In genomic region chr7:28812641-28813040, GRCh38 we compare ENCODE assay signal across 18 cellular contexts.
DNase-seq lines count a peak whose midpoint lies in the region; ATAC-seq and TF ChIP-seq lines count a peak whose summit lies in the region.
"Had no signal": no experiment of that assay in that cellular context is flagged by ENCODE, and none has a peak within 500 bp of the region (broad histone marks: within the 10 kb centered on the region; RNA-seq: fewer than 3 reads in every experiment).

No MANE protein-coding gene starts in this region.

- H3K27me3 Mint-ChIP-seq in activated T-helper 17 cell treated with anti-CD3 and anti-CD28 coated beads, Interleukin-2, amount 50 U/mL, for 72 hours, result no peaks in the 10 kb centered on the region

- H3K4me3 Mint-ChIP-seq in activated T-helper 17 cell treated with anti-CD3 and anti-CD28 coated beads, Interleukin-2, amount 50 U/mL, for 72 hours, result no peak overlapping the region
- H3K4me3 Mint-ChIP-seq: CD8-positive, alpha-beta T cell had no signal

- no peaks in the 10 kb centered on the region for H3K4me1 Mint-ChIP-seq in activated T-helper 17 cell treated with anti-CD3 and anti-CD28 coated beads, Interleukin-2, amount 50 U/mL, for 72 hours

- H3F3A ChIP-seq in OCI-LY1 (ENCODE audit: insufficient read depth, low read length), result no peaks in the 10 kb centered on the region

- peaks cover 12% of the 10 kb centered on the region; the same call in 1 of the 2 replicates for H3K36me3 ChIP-seq in OCI-LY1 (ENCODE audit: insufficient read depth, low read length)
- H3K36me3 ChIP-seq: BLaER1 had no signal

- no peaks in the 10 kb centered on the region for H3K79me2 ChIP-seq in OCI-LY1 (ENCODE audit: insufficient read depth, low read length)

- H3K9ac ChIP-seq in OCI-LY1 (ENCODE audit: low read length), result no peak overlapping the region
- H3K9ac ChIP-seq: BLaER1 had no signal

- no peaks in the 10 kb centered on the region for H3K9me2 ChIP-seq in OCI-LY1 (ENCODE audit: low read depth, low read length)

- H3K27me3 ChIP-seq in OCI-LY1 (ENCODE audit: insufficient read depth, low read length), result no peaks in the 10 kb centered on the region
- H3K27me3 ChIP-seq: BLaER1 had no signal

- ATAC-seq in left lobe of liver, result peak; percentile 50
- no peak for ATAC-seq in activated T-helper 17 cell treated with anti-CD3 and anti-CD28 coated beads, Interleukin-2, amount 50 U/mL, for 72 hours (replicated peaks)
- no peak for ATAC-seq in GM19463 (IDR thresholded peaks at IDR 0.05; ENCODE audit: unreplicated experiment)
- ATAC-seq: CD8-positive, alpha-beta T cell had no signal

- no peaks in the 10 kb centered on the region for H3K9me3 ChIP-seq in OCI-LY1 (ENCODE audit: low read length)
- H3K9me3 ChIP-seq: BLaER1 had no signal

- H4K20me1 ChIP-seq in OCI-LY1 (ENCODE audit: insufficient read depth, low read length), result no peaks in the 10 kb centered on the region
- H4K20me1 ChIP-seq: BLaER1 had no signal

- no peaks in the 10 kb centered on the region for H3K36me3 Mint-ChIP-seq in activated T-helper 17 cell treated with anti-CD3 and anti-CD28 coated beads, Interleukin-2, amount 50 U/mL, for 72 hours (ENCODE audit: low read depth)
- H3K36me3 Mint-ChIP-seq: CD8-positive, alpha-beta T cell had no signal

- peak; percentile 89 for DNase-seq in DMS 273 (lab: John Stamatoyannopoulos, UW; ENCODE audit: unreplicated experiment)
- peak; percentile 56 for DNase-seq in NCI-H1092 (lab: John Stamatoyannopoulos, UW)
- DNase-seq in left lobe of liver (ENCODE audit: low spot score), result no peak
- no peak for DNase-seq in stimulated activated CD4-positive, alpha-beta T cell treated with anti-CD3 and anti-CD28 coated beads, Interleukin-12 subunit alpha, Interleukin-12 subunit beta, amount 100 ng/mL, for 4 hours
- DNase-seq in stimulated activated CD4-positive, alpha-beta T cell treated with anti-CD3 and anti-CD28 coated beads, Interleukin-1b, Interleukin-23, amount 100 ng/mL, for 48 hours, result no peak
- DNase-seq: CD8-positive, alpha-beta T cell; DMS79 treated with DMSO at 0.1 percent for 48 hours; MV-4-11; NCI-H146; NCI-H2107; NCI-H2227 treated with DMSO at 0.1 percent for 48 hours; NCI-H524 treated with DMSO at 0.1 percent for 48 hours; PC-9 had no signal

- no peak overlapping the region for H3K27ac Mint-ChIP-seq in activated T-helper 17 cell treated with anti-CD3 and anti-CD28 coated beads, Interleukin-2, amount 50 U/mL, for 72 hours
- H3K27ac Mint-ChIP-seq: CD8-positive, alpha-beta T cell had no signal

- no peak overlapping the region for H3K4me2 ChIP-seq in OCI-LY1 (ENCODE audit: low read length)
- H3K4me2 ChIP-seq: BLaER1, PC-9 had no signal

- no peak for TF ChIP-seq CTCF in OCI-LY1 (IDR thresholded peaks at IDR 0.05; ENCODE audit: low read length)

- no peak overlapping the region for H2AFZ ChIP-seq in OCI-LY1 (ENCODE audit: low read length)
- H2AFZ ChIP-seq: PC-9 had no signal

- H3K4me3 ChIP-seq in OCI-LY1 (ENCODE audit: low read depth, low read length, poor library complexity, severe bottlenecking), result no peak overlapping the region
- H3K4me3 ChIP-seq: BLaER1, PC-9, SK-N-MC had no signal

- H3K4me1 ChIP-seq in OCI-LY1 (ENCODE audit: insufficient read depth, low read length, severe bottlenecking), result peaks cover 64% of the 10 kb centered on the region

- peak overlapping the region; percentile 26 for H3K27ac ChIP-seq in OCI-LY1 (ENCODE audit: low read depth, low read length, poor library complexity, severe bottlenecking)
- H3K27ac ChIP-seq: BLaER1, PC-9, SK-N-MC had no signal

- H3K9me3 Mint-ChIP-seq in activated T-helper 17 cell treated with anti-CD3 and anti-CD28 coated beads, Interleukin-2, amount 50 U/mL, for 72 hours, result no peaks in the 10 kb centered on the region
- H3K9me3 Mint-ChIP-seq: CD8-positive, alpha-beta T cell had no signal

Comparison
In these comparisons a context has a peak if more than half of its experiments do, and no peak if none do; other contexts are left out.
1. DNase-seq: peak in DMS 273 (single experiment) and NCI-H1092 (single experiment); none in left lobe of liver (single experiment), stimulated activated CD4-positive, alpha-beta T cell treated with anti-CD3 and anti-CD28 coated beads, Interleukin-12 subunit alpha, Interleukin-12 subunit beta, amount 100 ng/mL, for 4 hours (single experiment) and stimulated activated CD4-positive, alpha-beta T cell treated with anti-CD3 and anti-CD28 coated beads, Interleukin-1b, Interleukin-23, amount 100 ng/mL, for 48 hours (single experiment).